Comparison of ENCODE assay signal across 19 cellular contexts in genomic region chr12:115522010-115522409, GRCh38.
"Had no signal": no experiment of that assay in that cellular context is flagged by ENCODE, and none has a peak within 500 bp of the region (broad histone marks: within the 10 kb centered on the region; RNA-seq: fewer than 3 reads in every experiment).

No MANE protein-coding gene starts in this region.

- H3K27ac Mint-ChIP-seq: dendritic cell treated with granulocyte-macrophage colony-stimulating factor and Interleukin-4, amounts not matched to agents 40 ng/mL and 50 ng/mL, for 4 days; effector memory CD8-positive, alpha-beta T cell; natural killer cell treated with Interleukin-12 subunit alpha and Interleukin-12 subunit beta and Interleukin-15 and Interleukin-18, amount 100 ng/mL, for 72 hours; progenitor cell of endocrine pancreas; stimulated activated memory B cell treated with anti-CD40 and anti-IgM and Interleukin-4, amounts not matched to agents 10 μg/mL and 1 μg/mL and 100 μg/mL, for 72 hours; stimulated activated naive CD8-positive, alpha-beta T cell treated with anti-CD3 and anti-CD28 coated beads, Interleukin-15, Interleukin-2, amounts not matched to agents 100 ng/mL and 50 ng/mL, for 24 hours had no signal

- FAIRE-seq: pancreas had no signal

- H3K36me3 ChIP-seq: esophagus muscularis mucosa, gastrocnemius medialis, pancreas, tibial artery, upper lobe of left lung, uterus had no signal

- H3K27me3 ChIP-seq: esophagus muscularis mucosa, tibial artery, upper lobe of left lung, uterus had no signal

- H3K4me1 ChIP-seq: esophagus muscularis mucosa, gastrocnemius medialis, pancreas, tibial artery, upper lobe of left lung, uterus had no signal

- DNase-seq: effector memory CD8-positive, alpha-beta T cell; gastrocnemius medialis; islet precursor cell; midbrain; occipital lobe; pancreas; right cardiac atrium; stimulated activated CD4-positive, alpha-beta T cell treated with anti-CD3 and anti-CD28 coated beads, Interleukin-4, amount 100 ng/mL, for 1 hour; tibial artery; upper lobe of left lung; uterus had no signal

- H3K9me3 Mint-ChIP-seq: dendritic cell treated with granulocyte-macrophage colony-stimulating factor and Interleukin-4, amounts not matched to agents 40 ng/mL and 50 ng/mL, for 4 days; stimulated activated naive CD8-positive, alpha-beta T cell treated with anti-CD3 and anti-CD28 coated beads, Interleukin-15, Interleukin-2, amounts not matched to agents 100 ng/mL and 50 ng/mL, for 24 hours had no signal

- ATAC-seq: effector memory CD8-positive, alpha-beta T cell; gastrocnemius medialis; left lobe of liver; natural killer cell treated with Interleukin-12 subunit alpha and Interleukin-12 subunit beta and Interleukin-15 and Interleukin-18, amount 100 ng/mL, for 72 hours; pancreas; right cardiac atrium; stimulated activated memory B cell treated with anti-CD40 and anti-IgM and Interleukin-4, amounts not matched to agents 10 μg/mL and 1 μg/mL and 100 μg/mL, for 72 hours had no signal

- H3K4me3 Mint-ChIP-seq: dendritic cell treated with granulocyte-macrophage colony-stimulating factor and Interleukin-4, amounts not matched to agents 40 ng/mL and 50 ng/mL, for 4 days; effector memory CD8-positive, alpha-beta T cell; natural killer cell treated with Interleukin-12 subunit alpha and Interleukin-12 subunit beta and Interleukin-15 and Interleukin-18, amount 100 ng/mL, for 72 hours; stimulated activated memory B cell treated with anti-CD40 and anti-IgM and Interleukin-4, amounts not matched to agents 10 μg/mL and 1 μg/mL and 100 μg/mL, for 72 hours; stimulated activated naive CD8-positive, alpha-beta T cell treated with anti-CD3 and anti-CD28 coated beads, Interleukin-15, Interleukin-2, amounts not matched to agents 100 ng/mL and 50 ng/mL, for 24 hours had no signal

- H3K4me1 Mint-ChIP-seq: stimulated activated memory B cell treated with anti-CD40 and anti-IgM and Interleukin-4, amounts not matched to agents 10 μg/mL and 1 μg/mL and 100 μg/mL, for 72 hours had no signal

- H3K36me3 Mint-ChIP-seq: natural killer cell treated with Interleukin-12 subunit alpha and Interleukin-12 subunit beta and Interleukin-15 and Interleukin-18, amount 100 ng/mL, for 72 hours; stimulated activated memory B cell treated with anti-CD40 and anti-IgM and Interleukin-4, amounts not matched to agents 10 μg/mL and 1 μg/mL and 100 μg/mL, for 72 hours had no signal

- H3K27me3 Mint-ChIP-seq: effector memory CD8-positive, alpha-beta T cell; natural killer cell treated with Interleukin-12 subunit alpha and Interleukin-12 subunit beta and Interleukin-15 and Interleukin-18, amount 100 ng/mL, for 72 hours; progenitor cell of endocrine pancreas; stimulated activated memory B cell treated with anti-CD40 and anti-IgM and Interleukin-4, amounts not matched to agents 10 μg/mL and 1 μg/mL and 100 μg/mL, for 72 hours; stimulated activated naive CD8-positive, alpha-beta T cell treated with anti-CD3 and anti-CD28 coated beads, Interleukin-15, Interleukin-2, amounts not matched to agents 100 ng/mL and 50 ng/mL, for 24 hours had no signal

- H3K27ac ChIP-seq: epithelial cell of prostate, esophagus muscularis mucosa, gastrocnemius medialis, pancreas, tibial artery, upper lobe of left lung, uterus had no signal

- H3K4me3 ChIP-seq: esophagus muscularis mucosa, gastrocnemius medialis, pancreas, tibial artery, upper lobe of left lung, uterus had no signal

- H3K9me3 ChIP-seq: gastrocnemius medialis, pancreas, uterus had no signal
